ENCODE assay signal across 15 cellular contexts in genomic region chr17:64784353-64784798, GRCh38.
"Had no signal": no experiment of that assay in that cellular context is flagged by ENCODE, and none has a peak within 500 bp of the region (broad histone marks: within the 10 kb centered on the region; RNA-seq: fewer than 3 reads in every experiment).

No MANE protein-coding gene starts in this region.

- H3K4me1 ChIP-seq: SJCRH30 had no signal

- H3K9me3 Mint-ChIP-seq: activated B cell treated with CpG ODN at 0.5 μM for 24 hours; activated T-cell treated with anti-CD3 and anti-CD28 coated beads, Interleukin-2, amount 50 U/mL, for 4 hours; memory B cell; nephron progenitor cell had no signal

- H3K27me3 Mint-ChIP-seq: activated B cell treated with CpG ODN at 0.5 μM for 24 hours, memory B cell, T-helper 17 cell had no signal

- H3K27ac Mint-ChIP-seq: activated B cell treated with CpG ODN at 0.5 μM for 24 hours, memory B cell, nephron progenitor cell, T-helper 17 cell had no signal

- H3K36me3 ChIP-seq: SJCRH30 had no signal

- H3K4me3 Mint-ChIP-seq: activated B cell treated with CpG ODN at 0.5 μM for 24 hours; activated T-cell treated with anti-CD3 and anti-CD28 coated beads, Interleukin-2, amount 50 U/mL, for 4 hours; memory B cell; nephron progenitor cell; T-helper 17 cell had no signal

- H3K9me3 ChIP-seq: gastroesophageal sphincter, left ventricle myocardium inferior, right lobe of liver, SJCRH30, upper lobe of left lung had no signal

- H3K4me3 ChIP-seq: gastroesophageal sphincter, left ventricle myocardium inferior, right lobe of liver, SJCRH30, upper lobe of left lung had no signal

- H3K27me3 ChIP-seq: right lobe of liver, SJCRH30, upper lobe of left lung had no signal

- H3K27ac ChIP-seq: brain microvascular endothelial cell, gastroesophageal sphincter, left ventricle myocardium inferior, right lobe of liver, SJCRH30 had no signal

- ATAC-seq: activated T-cell treated with anti-CD3 and anti-CD28 coated beads, Interleukin-2, amount 50 U/mL, for 4 hours; gastroesophageal sphincter; right lobe of liver; stimulated activated naive CD8-positive, alpha-beta T cell treated with anti-CD3 and anti-CD28 coated beads, Interleukin-15, Interleukin-2, amounts not matched to agents 100 U/mL and 50 U/mL, for 24 hours; T-helper 17 cell had no signal

- DNase-seq: activated B cell treated with CpG ODN at 0.5 μM for 24 hours; activated CD4-positive, alpha-beta T cell treated with anti-CD3 and anti-CD28 coated beads for 48 hours; activated T-cell treated with anti-CD3 and anti-CD28 coated beads, Interleukin-2, amount 50 U/mL, for 4 hours; brain microvascular endothelial cell; cerebellar nuclear complex; erythroblast; left ventricle myocardium inferior; nephron progenitor cell; SJCRH30; stimulated activated naive CD8-positive, alpha-beta T cell treated with anti-CD3 and anti-CD28 coated beads, Interleukin-15, Interleukin-2, amounts not matched to agents 100 U/mL and 50 U/mL, for 24 hours; upper lobe of left lung had no signal
